ENCODE assay signal across 1 cellular context in the genomic region with DNA sequence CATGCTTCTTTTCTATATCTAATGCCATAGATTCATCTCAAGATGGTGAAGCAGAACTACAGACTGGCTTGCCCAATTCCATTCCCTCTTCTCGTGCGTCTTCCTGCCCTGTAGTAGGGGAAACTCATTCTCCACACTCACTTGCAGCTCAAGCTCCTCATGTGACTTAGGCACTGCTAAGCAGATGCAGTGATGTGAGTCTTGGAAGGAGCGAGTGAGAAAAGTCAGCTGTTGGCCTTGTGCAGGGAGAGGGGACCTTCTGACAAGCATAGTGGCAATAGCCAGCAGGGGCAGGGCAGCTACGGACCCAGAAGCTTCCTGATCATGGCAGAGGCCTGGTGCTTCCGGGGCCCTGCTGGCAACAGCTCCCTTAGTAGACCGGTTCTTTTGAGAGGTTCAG.
TF ChIP-seq lines count a peak whose summit lies in the region.

No MANE protein-coding gene starts in this region.

TF ChIP-seq in HepG2, 621 proteins besides CTCF, POLR2A, EP300 and RAD21 (continued from another document):
- TF ChIP-seq, protein P1, sequence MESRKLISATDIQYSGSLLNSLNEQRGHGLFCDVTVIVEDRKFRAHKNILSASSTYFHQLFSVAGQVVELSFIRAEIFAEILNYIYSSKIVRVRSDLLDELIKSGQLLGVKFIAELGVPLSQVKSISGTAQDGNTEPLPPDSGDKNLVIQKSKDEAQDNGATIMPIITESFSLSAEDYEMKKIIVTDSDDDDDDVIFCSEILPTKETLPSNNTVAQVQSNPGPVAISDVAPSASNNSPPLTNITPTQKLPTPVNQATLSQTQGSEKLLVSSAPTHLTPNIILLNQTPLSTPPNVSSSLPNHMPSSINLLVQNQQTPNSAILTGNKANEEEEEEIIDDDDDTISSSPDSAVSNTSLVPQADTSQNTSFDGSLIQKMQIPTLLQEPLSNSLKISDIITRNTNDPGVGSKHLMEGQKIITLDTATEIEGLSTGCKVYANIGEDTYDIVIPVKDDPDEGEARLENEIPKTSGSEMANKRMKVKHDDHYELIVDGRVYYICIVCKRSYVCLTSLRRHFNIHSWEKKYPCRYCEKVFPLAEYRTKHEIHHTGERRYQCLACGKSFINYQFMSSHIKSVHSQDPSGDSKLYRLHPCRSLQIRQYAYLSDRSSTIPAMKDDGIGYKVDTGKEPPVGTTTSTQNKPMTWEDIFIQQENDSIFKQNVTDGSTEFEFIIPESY (CRISPR knock-in tag; IDR thresholded peaks at IDR 0.05): no peak
- TF ChIP-seq SIX1 (CRISPR knock-in tag; IDR thresholded peaks at IDR 0.05; ENCODE audit: borderline replicate concordance) (no peak), ZUFSP (CRISPR knock-in tag; IDR thresholded peaks at IDR 0.05; ENCODE audit: borderline replicate concordance) (no peak), ZNF543 (CRISPR knock-in tag; IDR thresholded peaks at IDR 0.05) (no peak), ZNF704 (CRISPR knock-in tag; IDR thresholded peaks at IDR 0.05; ENCODE audit: borderline replicate concordance) (no peak), ATF4 (CRISPR knock-in tag; IDR thresholded peaks at IDR 0.05) (no peak), ZNF331 (CRISPR knock-in tag; IDR thresholded peaks at IDR 0.05) (no peak), ZNF34 (CRISPR knock-in tag; IDR thresholded peaks at IDR 0.05; ENCODE audit: borderline replicate concordance) (no peak), SP4 (CRISPR knock-in tag; IDR thresholded peaks at IDR 0.05) (no peak), ZNF792 (CRISPR knock-in tag; IDR thresholded peaks at IDR 0.05) (no peak), PRMT3 (CRISPR knock-in tag; IDR thresholded peaks at IDR 0.05; ENCODE audit: borderline replicate concordance, low read depth) (no peak), ZBED4 (CRISPR knock-in tag; IDR thresholded peaks at IDR 0.05; ENCODE audit: borderline replicate concordance) (no peak), ZNF251 (CRISPR knock-in tag; IDR thresholded peaks at IDR 0.05) (no peak), NBN (conservative IDR thresholded peaks at IDR 0.05) (no peak)
